Comparison of ENCODE assay signal across 1 cellular context in the genomic region with DNA sequence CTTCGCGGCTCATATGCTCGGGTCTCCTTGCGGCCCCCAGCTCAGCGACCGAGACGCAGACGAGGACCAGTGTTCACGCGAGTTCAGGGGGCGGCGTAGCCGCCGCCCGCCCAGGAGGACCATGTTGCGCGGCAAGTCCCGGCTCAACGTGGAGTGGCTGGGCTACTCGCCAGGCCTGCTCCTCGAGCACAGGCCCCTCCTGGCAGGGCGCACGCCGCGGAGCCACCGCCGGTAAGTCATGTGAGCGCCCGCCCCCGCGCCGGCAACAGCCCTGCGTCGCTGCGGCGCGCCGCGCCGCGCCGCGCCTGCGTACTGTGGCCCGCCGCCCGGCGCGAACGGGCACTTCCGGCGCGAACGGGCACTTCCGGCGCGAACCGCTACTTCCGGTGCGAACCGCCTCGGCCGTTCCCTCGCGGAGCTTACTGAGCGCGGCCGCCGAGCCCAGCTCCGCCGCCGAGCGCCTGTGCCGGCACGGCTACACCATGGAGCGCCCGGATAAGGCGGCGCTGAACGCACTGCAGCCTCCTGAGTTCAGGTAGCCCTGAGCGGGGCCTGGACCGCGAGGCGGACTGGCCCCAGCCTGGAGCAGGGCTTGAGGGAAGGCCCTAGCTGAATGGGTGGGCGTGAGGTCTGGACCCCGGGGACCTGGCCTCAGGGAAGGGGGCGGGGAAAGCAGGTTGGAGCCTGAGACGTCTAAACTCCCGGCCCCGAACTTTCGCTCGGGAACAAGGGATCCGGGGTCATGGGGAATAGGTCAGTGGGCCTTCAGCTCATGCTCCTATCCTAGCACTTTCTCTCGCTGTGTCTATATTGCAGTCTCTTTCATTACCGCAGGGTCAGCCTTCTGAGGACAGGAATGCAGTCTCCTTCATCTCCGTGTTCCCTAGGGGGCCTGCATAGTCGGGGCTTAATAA.
A peak's percentile ranks its signal among the peaks of the same experiment; 100 is the strongest.
TF ChIP-seq lines count a peak whose summit lies in the region.

Gene VMA21 (plus strand): TSS at position 380 of the 914 bp plus-strand sequence. CDS start 103 bp downstream, at position 483.

TF ChIP-seq in HepG2, 621 proteins besides CTCF, POLR2A, EP300 and RAD21 (continued from another document and continues in another):
- TF ChIP-seq NFAT5 (CRISPR knock-in tag; IDR thresholded peaks at IDR 0.05), result no peak
- no peak for TF ChIP-seq XRCC5 (optimal IDR thresholded peaks at IDR 0.05; ENCODE audit: low read length)
- TF ChIP-seq, protein P1, sequence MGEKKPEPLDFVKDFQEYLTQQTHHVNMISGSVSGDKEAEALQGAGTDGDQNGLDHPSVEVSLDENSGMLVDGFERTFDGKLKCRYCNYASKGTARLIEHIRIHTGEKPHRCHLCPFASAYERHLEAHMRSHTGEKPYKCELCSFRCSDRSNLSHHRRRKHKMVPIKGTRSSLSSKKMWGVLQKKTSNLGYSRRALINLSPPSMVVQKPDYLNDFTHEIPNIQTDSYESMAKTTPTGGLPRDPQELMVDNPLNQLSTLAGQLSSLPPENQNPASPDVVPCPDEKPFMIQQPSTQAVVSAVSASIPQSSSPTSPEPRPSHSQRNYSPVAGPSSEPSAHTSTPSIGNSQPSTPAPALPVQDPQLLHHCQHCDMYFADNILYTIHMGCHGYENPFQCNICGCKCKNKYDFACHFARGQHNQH (CRISPR knock-in tag; IDR thresholded peaks at IDR 0.05), result no peak
- TF ChIP-seq HIVEP1 (CRISPR knock-in tag; IDR thresholded peaks at IDR 0.05), result 0 out of 2 replicates have a peak, but pooled peaks have one; percentile 9
- no peak for TF ChIP-seq SAFB2 (CRISPR knock-in tag; IDR thresholded peaks at IDR 0.05; ENCODE audit: borderline replicate concordance, low read depth)
- no peak for TF ChIP-seq HNRNPH1 (optimal IDR thresholded peaks at IDR 0.05; ENCODE audit: low read depth, low read length)
- TF ChIP-seq, protein P2, sequence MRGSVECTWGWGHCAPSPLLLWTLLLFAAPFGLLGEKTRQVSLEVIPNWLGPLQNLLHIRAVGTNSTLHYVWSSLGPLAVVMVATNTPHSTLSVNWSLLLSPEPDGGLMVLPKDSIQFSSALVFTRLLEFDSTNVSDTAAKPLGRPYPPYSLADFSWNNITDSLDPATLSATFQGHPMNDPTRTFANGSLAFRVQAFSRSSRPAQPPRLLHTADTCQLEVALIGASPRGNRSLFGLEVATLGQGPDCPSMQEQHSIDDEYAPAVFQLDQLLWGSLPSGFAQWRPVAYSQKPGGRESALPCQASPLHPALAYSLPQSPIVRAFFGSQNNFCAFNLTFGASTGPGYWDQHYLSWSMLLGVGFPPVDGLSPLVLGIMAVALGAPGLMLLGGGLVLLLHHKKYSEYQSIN (CRISPR knock-in tag; IDR thresholded peaks at IDR 0.05; ENCODE audit: borderline replicate concordance), result no peak
- no peak for TF ChIP-seq RFXANK (CRISPR knock-in tag; IDR thresholded peaks at IDR 0.05)
- peak; percentile 46; the same call in 1 of the 2 replicates for TF ChIP-seq E2F1 (CRISPR knock-in tag; IDR thresholded peaks at IDR 0.05)
- TF ChIP-seq NKX3-1 (CRISPR knock-in tag; IDR thresholded peaks at IDR 0.05), result no peak
- TF ChIP-seq GRHL1 (CRISPR knock-in tag; conservative IDR thresholded peaks at IDR 0.05), result no peak
- TF ChIP-seq ZNF879 (CRISPR knock-in tag; IDR thresholded peaks at IDR 0.05), result peak; percentile 68; the same call in 1 of the 2 replicates
- TF ChIP-seq PHF20 (CRISPR knock-in tag; IDR thresholded peaks at IDR 0.05), result peak; percentile 66
- TF ChIP-seq, protein P3, sequence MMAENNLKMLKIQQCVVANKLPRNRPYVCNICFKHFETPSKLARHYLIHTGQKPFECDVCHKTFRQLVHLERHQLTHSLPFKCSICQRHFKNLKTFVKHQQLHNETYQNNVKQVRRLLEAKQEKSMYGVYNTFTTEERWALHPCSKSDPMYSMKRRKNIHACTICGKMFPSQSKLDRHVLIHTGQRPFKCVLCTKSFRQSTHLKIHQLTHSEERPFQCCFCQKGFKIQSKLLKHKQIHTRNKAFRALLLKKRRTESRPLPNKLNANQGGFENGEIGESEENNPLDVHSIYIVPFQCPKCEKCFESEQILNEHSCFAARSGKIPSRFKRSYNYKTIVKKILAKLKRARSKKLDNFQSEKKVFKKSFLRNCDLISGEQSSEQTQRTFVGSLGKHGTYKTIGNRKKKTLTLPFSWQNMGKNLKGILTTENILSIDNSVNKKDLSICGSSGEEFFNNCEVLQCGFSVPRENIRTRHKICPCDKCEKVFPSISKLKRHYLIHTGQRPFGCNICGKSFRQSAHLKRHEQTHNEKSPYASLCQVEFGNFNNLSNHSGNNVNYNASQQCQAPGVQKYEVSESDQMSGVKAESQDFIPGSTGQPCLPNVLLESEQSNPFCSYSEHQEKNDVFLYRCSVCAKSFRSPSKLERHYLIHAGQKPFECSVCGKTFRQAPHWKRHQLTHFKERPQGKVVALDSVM (CRISPR knock-in tag; IDR thresholded peaks at IDR 0.05), result no peak
- TF ChIP-seq NFIB (CRISPR knock-in tag; IDR thresholded peaks at IDR 0.05; ENCODE audit: borderline replicate concordance), result no peak
- TF ChIP-seq, protein P4, sequence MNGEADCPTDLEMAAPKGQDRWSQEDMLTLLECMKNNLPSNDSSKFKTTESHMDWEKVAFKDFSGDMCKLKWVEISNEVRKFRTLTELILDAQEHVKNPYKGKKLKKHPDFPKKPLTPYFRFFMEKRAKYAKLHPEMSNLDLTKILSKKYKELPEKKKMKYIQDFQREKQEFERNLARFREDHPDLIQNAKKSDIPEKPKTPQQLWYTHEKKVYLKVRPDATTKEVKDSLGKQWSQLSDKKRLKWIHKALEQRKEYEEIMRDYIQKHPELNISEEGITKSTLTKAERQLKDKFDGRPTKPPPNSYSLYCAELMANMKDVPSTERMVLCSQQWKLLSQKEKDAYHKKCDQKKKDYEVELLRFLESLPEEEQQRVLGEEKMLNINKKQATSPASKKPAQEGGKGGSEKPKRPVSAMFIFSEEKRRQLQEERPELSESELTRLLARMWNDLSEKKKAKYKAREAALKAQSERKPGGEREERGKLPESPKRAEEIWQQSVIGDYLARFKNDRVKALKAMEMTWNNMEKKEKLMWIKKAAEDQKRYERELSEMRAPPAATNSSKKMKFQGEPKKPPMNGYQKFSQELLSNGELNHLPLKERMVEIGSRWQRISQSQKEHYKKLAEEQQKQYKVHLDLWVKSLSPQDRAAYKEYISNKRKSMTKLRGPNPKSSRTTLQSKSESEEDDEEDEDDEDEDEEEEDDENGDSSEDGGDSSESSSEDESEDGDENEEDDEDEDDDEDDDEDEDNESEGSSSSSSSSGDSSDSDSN (CRISPR knock-in tag; IDR thresholded peaks at IDR 0.05), result peak; percentile 73
- TF ChIP-seq CCDC6 (CRISPR knock-in tag; IDR thresholded peaks at IDR 0.05), result peak; percentile 52; the same call in 1 of the 2 replicates
- peak; percentile 36; the same call in 1 of the 2 replicates for TF ChIP-seq ZNF589 (CRISPR knock-in tag; conservative IDR thresholded peaks at IDR 0.05)
- TF ChIP-seq TMF1 (CRISPR knock-in tag; IDR thresholded peaks at IDR 0.05; ENCODE audit: low read depth), result no peak
- TF ChIP-seq SIX4 (CRISPR knock-in tag; IDR thresholded peaks at IDR 0.05), result peak; percentile 16; the same call in 1 of the 2 replicates
- TF ChIP-seq SMYD3 (CRISPR knock-in tag; IDR thresholded peaks at IDR 0.05), result no peak
- no peak for TF ChIP-seq ZNF160 (CRISPR knock-in tag; IDR thresholded peaks at IDR 0.05)
- peak; percentile 65 for TF ChIP-seq HDAC1 (CRISPR knock-in tag; IDR thresholded peaks at IDR 0.05)
- TF ChIP-seq SP2 (CRISPR knock-in tag; IDR thresholded peaks at IDR 0.05), result no peak
- peak; percentile 61; the same call in 1 of the 2 replicates for TF ChIP-seq PRMT3 (CRISPR knock-in tag; IDR thresholded peaks at IDR 0.05; ENCODE audit: borderline replicate concordance, low read depth)
- no peak for TF ChIP-seq NR2F2 (IDR thresholded peaks at IDR 0.05; ENCODE audit: borderline replicate concordance, low read depth)
- TF ChIP-seq, protein P5, sequence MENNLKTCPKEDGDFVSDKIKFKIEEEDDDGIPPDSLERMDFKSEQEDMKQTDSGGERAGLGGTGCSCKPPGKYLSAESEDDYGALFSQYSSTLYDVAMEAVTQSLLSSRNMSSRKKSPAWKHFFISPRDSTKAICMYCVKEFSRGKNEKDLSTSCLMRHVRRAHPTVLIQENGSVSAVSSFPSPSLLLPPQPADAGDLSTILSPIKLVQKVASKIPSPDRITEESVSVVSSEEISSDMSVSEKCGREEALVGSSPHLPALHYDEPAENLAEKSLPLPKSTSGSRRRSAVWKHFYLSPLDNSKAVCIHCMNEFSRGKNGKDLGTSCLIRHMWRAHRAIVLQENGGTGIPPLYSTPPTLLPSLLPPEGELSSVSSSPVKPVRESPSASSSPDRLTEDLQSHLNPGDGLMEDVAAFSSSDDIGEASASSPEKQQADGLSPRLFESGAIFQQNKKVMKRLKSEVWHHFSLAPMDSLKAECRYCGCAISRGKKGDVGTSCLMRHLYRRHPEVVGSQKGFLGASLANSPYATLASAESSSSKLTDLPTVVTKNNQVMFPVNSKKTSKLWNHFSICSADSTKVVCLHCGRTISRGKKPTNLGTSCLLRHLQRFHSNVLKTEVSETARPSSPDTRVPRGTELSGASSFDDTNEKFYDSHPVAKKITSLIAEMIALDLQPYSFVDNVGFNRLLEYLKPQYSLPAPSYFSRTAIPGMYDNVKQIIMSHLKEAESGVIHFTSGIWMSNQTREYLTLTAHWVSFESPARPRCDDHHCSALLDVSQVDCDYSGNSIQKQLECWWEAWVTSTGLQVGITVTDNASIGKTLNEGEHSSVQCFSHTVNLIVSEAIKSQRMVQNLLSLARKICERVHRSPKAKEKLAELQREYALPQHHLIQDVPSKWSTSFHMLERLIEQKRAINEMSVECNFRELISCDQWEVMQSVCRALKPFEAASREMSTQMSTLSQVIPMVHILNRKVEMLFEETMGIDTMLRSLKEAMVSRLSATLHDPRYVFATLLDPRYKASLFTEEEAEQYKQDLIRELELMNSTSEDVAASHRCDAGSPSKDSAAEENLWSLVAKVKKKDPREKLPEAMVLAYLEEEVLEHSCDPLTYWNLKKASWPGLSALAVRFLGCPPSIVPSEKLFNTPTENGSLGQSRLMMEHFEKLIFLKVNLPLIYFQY (CRISPR knock-in tag; IDR thresholded peaks at IDR 0.05; ENCODE audit: borderline replicate concordance), result no peak
- TF ChIP-seq ZSCAN30 (CRISPR knock-in tag; IDR thresholded peaks at IDR 0.05), result no peak
- TF ChIP-seq MBD4 (IDR thresholded peaks at IDR 0.05; ENCODE audit: borderline replicate concordance, low read length), result no peak
- no peak for TF ChIP-seq MED8 (CRISPR knock-in tag; IDR thresholded peaks at IDR 0.05; ENCODE audit: insufficient replicate concordance)
- TF ChIP-seq HOXD1 (CRISPR knock-in tag; IDR thresholded peaks at IDR 0.05), result no peak
- TF ChIP-seq ZNF549 (CRISPR knock-in tag; IDR thresholded peaks at IDR 0.05), result no peak
